9 cellular contexts compared by ENCODE assay signal in the genomic region with DNA sequence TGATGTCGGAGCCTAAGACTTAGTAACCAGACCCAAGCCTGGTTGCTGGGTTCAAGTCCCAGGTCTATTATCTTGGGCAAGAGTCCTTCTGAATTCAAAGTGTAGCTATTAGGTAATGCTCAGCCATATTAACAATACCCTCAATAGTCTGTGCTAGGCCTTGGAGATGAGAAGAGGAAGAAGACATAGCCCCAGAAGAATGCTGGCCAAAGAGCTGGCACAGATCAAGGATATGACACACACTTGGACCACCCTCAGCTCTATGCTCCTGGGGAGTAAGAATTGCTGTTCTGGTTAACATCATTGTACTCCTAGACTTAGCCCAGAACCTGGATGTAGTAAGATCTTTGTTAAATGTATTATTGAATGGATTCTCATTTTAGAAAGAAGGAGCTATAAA.
"Had no signal": no experiment of that assay in that cellular context is flagged by ENCODE, and none has a peak within 500 bp of the region (broad histone marks: within the 10 kb centered on the region; RNA-seq: fewer than 3 reads in every experiment).

No MANE protein-coding gene starts in this region.

- H3K27ac ChIP-seq: GM23248, HL-60 had no signal

- H2AFZ ChIP-seq: GM23248 had no signal

- DNase-seq: GM23248, GOT3, H7, HFFc6, IMR-90 had no signal

- H3K9ac ChIP-seq: GM23248 had no signal

- H3K9me3 ChIP-seq: HAP-1 had no signal

- H3K36me3 ChIP-seq: HAP-1 had no signal

- ATAC-seq: HCT116, K562 had no signal

- H3K4me3 ChIP-seq: GM23248, HAP-1, K562 had no signal
